In the genomic region with DNA sequence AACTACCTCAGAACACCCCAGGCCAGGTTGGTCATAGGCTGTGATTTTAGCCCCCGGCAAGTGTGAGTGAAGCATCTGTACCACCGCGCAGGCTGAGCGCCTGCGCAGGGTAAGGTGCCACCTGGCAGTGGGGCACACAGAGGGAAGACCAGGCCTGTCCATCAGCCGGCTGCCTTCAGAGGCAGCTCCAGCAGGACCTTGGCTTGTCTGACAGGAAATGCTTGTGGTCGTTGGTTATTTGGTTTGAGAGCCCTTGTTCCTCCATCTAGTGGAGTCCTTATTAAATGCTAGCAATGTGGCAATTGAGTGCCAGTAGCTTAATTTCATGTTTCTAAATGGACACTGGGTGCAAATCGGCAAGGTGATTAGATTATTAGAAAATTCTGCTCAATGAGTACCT, we compare ENCODE assay signal across 8 cellular contexts.
DNase-seq lines count a peak whose midpoint lies in the region; TF ChIP-seq lines count a peak whose summit lies in the region.

No MANE protein-coding gene starts in this region.

- no peaks in the 10 kb centered on the region for H3K27me3 ChIP-seq in adipocyte (replicated peaks; ENCODE audit: control insufficient read depth, insufficient read depth, low read length)
- no peaks in the 10 kb centered on the region for H3K27me3 ChIP-seq in neutrophil

- TF ChIP-seq CTCF in GM12872 (IDR thresholded peaks at IDR 0.05; ENCODE audit: insufficient read depth, low read depth, low read length) (peak; percentile 31; the same call in 1 of the 3 replicates), neutrophil (IDR thresholded peaks at IDR 0.05) (no peak)

- no peak overlapping the region for H3K9ac ChIP-seq in adipocyte (ENCODE audit: low read length)

- DNase-seq in HS-27A (ENCODE audit: low read depth) (peak; percentile 31), adipocyte (ENCODE audit: low read depth) (peak; percentile 69), NCI-H146 treated with DMSO at 0.1 percent for 48 hours (lab: John Stamatoyannopoulos, UW; ENCODE audit: unreplicated experiment) (no peak), amniotic stem cell (lab: John Stamatoyannopoulos, UW) (no peak), NCI-H2171 treated with DMSO at 0.1 percent for 48 hours (lab: John Stamatoyannopoulos, UW) (no peak), ecto neural progenitor cell (ENCODE audit: low spot score) (no peak)

- peaks cover 43% of the 10 kb centered on the region for H3K4me1 ChIP-seq in adipocyte (ENCODE audit: control insufficient read depth, insufficient read depth, low read length)
- peaks cover 13 to 18% of the 10 kb centered on the region in 2 experiments for H3K4me1 ChIP-seq in neutrophil (ENCODE audit: control insufficient read depth in 1 of 2, insufficient read depth in 1 of 2, low read depth in 1 of 2, low read length in 1 of 2)

- no peak overlapping the region for H3K4me3 ChIP-seq in adipocyte (ENCODE audit: low read length)
- no peak overlapping the region for H3K4me3 ChIP-seq in neutrophil (ENCODE audit: low read depth in 1 of 2, low read length in 1 of 2)

- H3K27ac ChIP-seq in neutrophil, result peak overlapping the region; percentile 64

- H3K9me3 ChIP-seq in adipocyte (ENCODE audit: control insufficient read depth, low read length) (no peaks in the 10 kb centered on the region), neutrophil (no peaks in the 10 kb centered on the region)

- peaks cover 43% of the 10 kb centered on the region for H3K36me3 ChIP-seq in adipocyte (ENCODE audit: control insufficient read depth, insufficient read depth, low read length, severe bottlenecking)
- peaks cover 19% of the 10 kb centered on the region for H3K36me3 ChIP-seq in neutrophil

Comparison
In these comparisons a context has a peak if more than half of its experiments do, and no peak if none do; other contexts are left out.
1. DNase-seq: peak in HS-27A (single experiment) and adipocyte (single experiment); none in NCI-H146 treated with DMSO at 0.1 percent for 48 hours (single experiment), amniotic stem cell (single experiment), NCI-H2171 treated with DMSO at 0.1 percent for 48 hours (single experiment) and ecto neural progenitor cell (single experiment).